Comparison of ENCODE assay signal across 26 cellular contexts in the genomic region with DNA sequence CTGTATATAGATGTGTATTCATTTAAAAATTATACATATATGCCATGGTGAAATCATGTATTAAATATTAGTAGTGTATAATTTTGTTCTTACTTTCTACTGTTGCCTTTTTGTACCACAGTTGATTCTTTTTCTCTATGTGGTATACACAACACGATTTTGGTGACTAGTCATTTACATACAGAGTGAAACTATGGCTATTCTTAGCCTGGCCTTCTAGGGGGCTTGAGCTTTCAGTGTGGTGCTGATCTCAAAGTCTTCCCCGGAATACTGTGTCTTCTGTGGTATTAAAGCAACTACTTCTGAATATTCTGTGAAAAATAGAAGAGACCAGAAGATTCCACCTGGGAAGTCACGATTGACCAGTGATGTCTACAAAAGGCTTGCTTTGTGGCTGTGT.
DNase-seq lines count a peak whose midpoint lies in the region; ATAC-seq, FAIRE-seq and TF ChIP-seq lines count a peak whose summit lies in the region.
"Had no signal": no experiment of that assay in that cellular context is flagged by ENCODE, and none has a peak within 500 bp of the region (broad histone marks: within the 10 kb centered on the region; RNA-seq: fewer than 3 reads in every experiment).

No MANE protein-coding gene starts in this region.

- no peak overlapping the region for H3K23ac ChIP-seq in H1 (ENCODE audit: insufficient read length)
- H3K23ac ChIP-seq in trophoblast cell (ENCODE audit: low read length), result no peak overlapping the region

- H2AFZ ChIP-seq in Loucy (ENCODE audit: low read length), result no peak overlapping the region
- H2AFZ ChIP-seq in H1 (ENCODE audit: low read length), result no peak overlapping the region
- no peak overlapping the region for H2AFZ ChIP-seq in trophoblast cell (ENCODE audit: insufficient read depth, low read length, poor library complexity)

- POLR2A ChIA-PET in H1 (lab: Charles Lee; ENCODE audit: partially characterized antibody), result no interaction called here

- H3K4me1 ChIP-seq in Loucy (ENCODE audit: insufficient read depth, low read length, poor library complexity, severe bottlenecking), result peaks cover 46% of the 10 kb centered on the region
- peaks cover 0 to 11% (median 5%) of the 10 kb centered on the region in 4 experiments; a peak in 5 of 7 replicates for H3K4me1 ChIP-seq in H1 (replicated peaks in 1 of 4; ENCODE audit: control insufficient read depth in 3 of 4, insufficient read depth in 4 of 4, low read length in 3 of 4)
- no peaks in the 10 kb centered on the region for H3K4me1 ChIP-seq in trophoblast cell (ENCODE audit: control insufficient read depth in 1 of 2, insufficient read depth in 2 of 2, low read length in 2 of 2)
- H3K4me1 ChIP-seq: prostate gland had no signal

- H4K12ac ChIP-seq in trophoblast cell (ENCODE audit: low read depth, low read length), result no peak overlapping the region

- H3K4me3 ChIP-seq in Loucy (ENCODE audit: low read length, poor library complexity, severe bottlenecking), result no peak overlapping the region
- H3K4me3 ChIP-seq in H1 (ENCODE audit: extremely low read depth in 1 of 4, insufficient read depth in 2 of 4, low read depth in 3 of 4, low read length in 4 of 4), result no peak overlapping the region
- H3K4me3 ChIP-seq in trophoblast cell (ENCODE audit: low read depth, low read length), result no peak overlapping the region
- H3K4me3 ChIP-seq: Peyer's patch, prostate gland had no signal

- H2BK20ac ChIP-seq in H1 (ENCODE audit: low read length), result no peak overlapping the region

- H3K36me3 ChIP-seq in Loucy (ENCODE audit: insufficient read depth, low read length) (peaks cover 12% of the 10 kb centered on the region; the same call in 1 of the 2 replicates), H1 (ENCODE audit: control insufficient read depth in 2 of 4, insufficient read depth in 4 of 4, low read length in 3 of 4) (peaks cover 0 to 3% (median 0%) of the 10 kb centered on the region in 4 experiments; a peak in 1 of 8 replicates), trophoblast cell (ENCODE audit: control insufficient read depth in 1 of 2, insufficient read depth in 2 of 2, low read length in 2 of 2) (no peaks in the 10 kb centered on the region)
- H3K36me3 ChIP-seq: Peyer's patch, prostate gland had no signal

- H3K14ac ChIP-seq in H1 (ENCODE audit: insufficient read length), result no peak overlapping the region
- no peak overlapping the region for H3K14ac ChIP-seq in trophoblast cell (ENCODE audit: low read length)

- no peaks in the 10 kb centered on the region for H3K9me2 ChIP-seq in Loucy (replicated peaks; ENCODE audit: low read depth, low read length)
- H3K9me2 ChIP-seq: SK-N-SH had no signal

- H3K4me2 ChIP-seq in Loucy (ENCODE audit: low read depth, low read length, poor library complexity, severe bottlenecking) (peak overlapping the region; percentile 38), H1 (ENCODE audit: insufficient read depth in 1 of 2, low read depth in 2 of 2, low read length in 2 of 2) (no peak overlapping the region), trophoblast cell (ENCODE audit: low read length) (no peak overlapping the region)
- H3K4me2 ChIP-seq: SK-N-SH had no signal

- no peak for TF ChIP-seq POLR2A in H1 (IDR thresholded peaks at IDR 0.05; ENCODE audit: control extremely low read depth in 1 of 2, low read depth in 2 of 2, low read length in 2 of 2)

- H3K18ac ChIP-seq in H1 (ENCODE audit: extremely low read depth, low read length) (no peak overlapping the region), trophoblast cell (ENCODE audit: low read length) (no peak overlapping the region)

- H3K27ac ChIP-seq in H1 (ENCODE audit: low read depth, low read length) (no peak overlapping the region), trophoblast cell (ENCODE audit: low read depth, low read length) (no peak overlapping the region)
- H3K27ac ChIP-seq: C4-2B, Peyer's patch, prostate gland had no signal

- H4K8ac ChIP-seq in H1 (ENCODE audit: extremely low read depth, insufficient read depth, low read length), result no peak overlapping the region
- H4K8ac ChIP-seq in trophoblast cell (ENCODE audit: low read depth, low read length), result no peak overlapping the region

- H4K91ac ChIP-seq in H1 (replicated peaks; ENCODE audit: insufficient read length, low read length) (no peak overlapping the region), trophoblast cell (ENCODE audit: low read depth, low read length) (no peak overlapping the region)

- H4K20me1 ChIP-seq in Loucy (ENCODE audit: insufficient read depth, low read length, poor library complexity, severe bottlenecking) (no peaks in the 10 kb centered on the region), H1 (replicated peaks in 1 of 2; ENCODE audit: control insufficient read depth in 1 of 2, insufficient read depth in 2 of 2, low read length in 2 of 2) (no peaks in the 10 kb centered on the region)

- no peak overlapping the region for H4K5ac ChIP-seq in H1 (ENCODE audit: insufficient read length, low read depth, low read length)

- ATAC-seq in natural killer cell treated with Interleukin-12 subunit alpha and Interleukin-12 subunit beta and Interleukin-15 and Interleukin-18, amount 100 ng/mL, for 72 hours, result peak in 1 of 2 donors; percentile 62
- no peak for ATAC-seq in natural killer cell
- ATAC-seq: activated T-cell treated with anti-CD3 and anti-CD28 coated beads, Interleukin-2, amount 50 U/mL, for 72 hours; left lobe of liver had no signal

- peaks cover 10% of the 10 kb centered on the region; the same call in 1 of the 2 replicates for H3F3A ChIP-seq in Loucy (ENCODE audit: low read depth)

- H2BK12ac ChIP-seq in H1 (ENCODE audit: low read depth, low read length) (peak overlapping the region; percentile 32; the same call in 1 of the 2 replicates), trophoblast cell (ENCODE audit: low read length) (no peak overlapping the region)

- H3K9ac ChIP-seq in Loucy (ENCODE audit: low read depth, low read length, poor library complexity, severe bottlenecking), result peak overlapping the region; percentile 19
- no peak overlapping the region for H3K9ac ChIP-seq in H1 (replicated peaks in 1 of 4; ENCODE audit: extremely low read depth in 1 of 4, low read depth in 3 of 4, low read length in 3 of 4)
- no peak overlapping the region for H3K9ac ChIP-seq in trophoblast cell (ENCODE audit: low read length)
- H3K9ac ChIP-seq: SK-N-SH had no signal

- H3K27me3 ChIP-seq in Loucy (ENCODE audit: insufficient read depth, low read length, poor library complexity, severe bottlenecking), result no peaks in the 10 kb centered on the region
- no peaks in the 10 kb centered on the region for H3K27me3 ChIP-seq in H1 (replicated peaks in 1 of 4; ENCODE audit: control insufficient read depth in 3 of 4, extremely low read depth in 1 of 4, insufficient read depth in 3 of 4, low read length in 3 of 4)
- no peaks in the 10 kb centered on the region for H3K27me3 ChIP-seq in trophoblast cell (ENCODE audit: insufficient read depth, low read length)
- H3K27me3 ChIP-seq: Peyer's patch had no signal

- FAIRE-seq in H1 (lab: Jason Lieb, UNC), result no peak
- FAIRE-seq: endothelial cell of umbilical vein had no signal

- H2AK5ac ChIP-seq in H1 (ENCODE audit: low read depth, low read length) (no peak overlapping the region), trophoblast cell (ENCODE audit: low read length) (no peak overlapping the region)

- WGBS in H1 (ENCODE audit: extremely low coverage in 1 of 2, insufficient coverage in 1 of 2, insufficient read length in 1 of 2, insufficient replicate concordance in 2 of 2, low coverage in 1 of 2, low lambda C conversion rate in 2 of 2, missing lambda C conversion rate in 1 of 2), 2 experiments, result 75% methylated on average over 3 of the region's 3 CpGs; no CpG with 5 or more reads in 1 of the 2 experiments
- WGBS in trophoblast cell (ENCODE audit: extremely low coverage, insufficient coverage, insufficient read length), result no CpG with 5 or more reads among the region's 3 CpGs

- no peaks in the 10 kb centered on the region for H3K23me2 ChIP-seq in H1 (ENCODE audit: low read depth, low read length)

- intact Hi-C loops in natural killer cell (cut with micrococcal nuclease), result loop anchor here (10.0 kb wide), 1 partner anchor 628 kb away; no protein-coding TSS in a partner anchor

- peaks cover 12% of the 10 kb centered on the region for H3K36me3 Mint-ChIP-seq in natural killer cell treated with Interleukin-12 subunit alpha and Interleukin-12 subunit beta and Interleukin-15 and Interleukin-18, amount 100 ng/mL, for 72 hours
- H3K36me3 Mint-ChIP-seq in natural killer cell, result no peaks in the 10 kb centered on the region
- H3K36me3 Mint-ChIP-seq in HFFc6 (ENCODE audit: low read depth), result peaks cover 15% of the 10 kb centered on the region

- TF ChIP-seq CTCF in natural killer cell (IDR thresholded peaks at IDR 0.05), result no peak
- no peak for TF ChIP-seq CTCF in Loucy (conservative IDR thresholded peaks at IDR 0.05; ENCODE audit: low read length)
- TF ChIP-seq CTCF in H1 (IDR thresholded peaks at IDR 0.05; ENCODE audit: control extremely low read depth in 1 of 3, insufficient read depth in 1 of 3, low read depth in 1 of 3, low read length in 3 of 3), result no peak
- no peak for TF ChIP-seq CTCF in HFFc6 (IDR thresholded peaks at IDR 0.05)

- H3K4me3 Mint-ChIP-seq in natural killer cell treated with Interleukin-12 subunit alpha and Interleukin-12 subunit beta and Interleukin-15 and Interleukin-18, amount 100 ng/mL, for 72 hours, result peak overlapping the region; percentile 58
- no peak overlapping the region for H3K4me3 Mint-ChIP-seq in natural killer cell
- no peak overlapping the region for H3K4me3 Mint-ChIP-seq in HFFc6
- H3K4me3 Mint-ChIP-seq: activated naive CD4-positive, alpha-beta T cell treated with anti-CD3 and anti-CD28 coated beads, Interleukin-2, amount 50 U/mL, for 24 hours; activated T-cell treated with anti-CD3 and anti-CD28 coated beads, Interleukin-2, amount 50 U/mL, for 72 hours; neural crest cell had no signal

- CTCF ChIA-PET in H1 (lab: Charles Lee; ENCODE audit: partially characterized antibody), result interaction anchor here (0.6 to 4.3 kb wide), 5 partner anchors 9 to 618 kb away, joined by 3 to 15 read pairs (median 5); no protein-coding TSS in a partner anchor

- no peaks in the 10 kb centered on the region for H3K27me3 Mint-ChIP-seq in natural killer cell treated with Interleukin-12 subunit alpha and Interleukin-12 subunit beta and Interleukin-15 and Interleukin-18, amount 100 ng/mL, for 72 hours
- H3K27me3 Mint-ChIP-seq in natural killer cell (ENCODE audit: low read depth in 2 of 2) (no peaks in the 10 kb centered on the region), HFFc6 (ENCODE audit: insufficient read depth) (no peaks in the 10 kb centered on the region; the same call in 1 of the 2 replicates)
- H3K27me3 Mint-ChIP-seq: activated naive CD4-positive, alpha-beta T cell treated with anti-CD3 and anti-CD28 coated beads, Interleukin-2, amount 50 U/mL, for 24 hours had no signal

- H3K4me1 Mint-ChIP-seq in natural killer cell treated with Interleukin-12 subunit alpha and Interleukin-12 subunit beta and Interleukin-15 and Interleukin-18, amount 100 ng/mL, for 72 hours (ENCODE audit: low read depth in 2 of 2), result peaks cover 40 to 63% of the 10 kb centered on the region in 2 donors
- H3K4me1 Mint-ChIP-seq in natural killer cell (peaks cover 30 to 40% of the 10 kb centered on the region in 2 donors), HFFc6 (ENCODE audit: low read depth) (peaks cover 52% of the 10 kb centered on the region)

- no peak for TF ChIP-seq EP300 in H1 (IDR thresholded peaks at IDR 0.05; ENCODE audit: borderline replicate concordance in 1 of 2, low read depth in 2 of 2, low read length in 2 of 2)

- DNase-seq in natural killer cell treated with Interleukin-12 subunit alpha and Interleukin-12 subunit beta and Interleukin-15 and Interleukin-18, amount 100 ng/mL, for 72 hours (ENCODE audit: low spot score), result no peak
- DNase-seq in natural killer cell (no peak), H1 (ENCODE audit: low read depth in 1 of 2, low spot score in 2 of 2) (no peak), trophoblast cell (no peak), DMS79 (lab: John Stamatoyannopoulos, UW) (no peak), HFFc6 (no peak), NCI-H187 (lab: John Stamatoyannopoulos, UW) (no peak)
- DNase-seq: activated CD4-positive, alpha-beta T cell treated with anti-CD3 and anti-CD28 coated beads for 48 hours; activated T-cell treated with anti-CD3 and anti-CD28 coated beads, Interleukin-2, amount 50 U/mL, for 72 hours; anterior cingulate cortex; caudate nucleus; dermis blood vessel endothelial cell; head of caudate nucleus; NCI-H1694; NCI-H2227 treated with DMSO at 0.1 percent for 48 hours; Peyer's patch; SK-N-SH; substantia nigra; T-helper 2 cell had no signal

- H3K79me1 ChIP-seq in H1 (ENCODE audit: low read depth, low read length), result 0 out of 2 replicates have a peak, but pooled peaks cover 3% of the 10 kb centered on the region
- H3K79me1 ChIP-seq in trophoblast cell (ENCODE audit: low read length), result no peaks in the 10 kb centered on the region

- H2BK5ac ChIP-seq in H1 (ENCODE audit: low read depth, low read length) (no peak overlapping the region), trophoblast cell (ENCODE audit: low read depth, low read length, poor library complexity) (no peak overlapping the region)

- H3K9me3 ChIP-seq in Loucy (ENCODE audit: insufficient read depth, low read depth, low read length), result no peaks in the 10 kb centered on the region
- H3K9me3 ChIP-seq in H1 (ENCODE audit: insufficient read depth in 2 of 2, low read depth in 1 of 2, low read length in 1 of 2), result no peaks in the 10 kb centered on the region
- no peaks in the 10 kb centered on the region for H3K9me3 ChIP-seq in trophoblast cell (ENCODE audit: insufficient read depth, low read depth, low read length)
- H3K9me3 ChIP-seq: Peyer's patch, prostate gland, SK-N-SH had no signal

- H2BK120ac ChIP-seq in H1 (replicated peaks; ENCODE audit: low read depth, low read length), result peak overlapping the region; percentile 18
- H2BK120ac ChIP-seq in trophoblast cell (ENCODE audit: insufficient read depth, low read length, poor library complexity), result no peak overlapping the region

- no peak overlapping the region for H2BK15ac ChIP-seq in H1 (ENCODE audit: low read length)

- peaks cover 18% of the 10 kb centered on the region for H3K79me2 ChIP-seq in Loucy (ENCODE audit: insufficient read depth, low read length)
- H3K79me2 ChIP-seq in H1 (ENCODE audit: control insufficient read depth in 1 of 2, insufficient read depth in 2 of 2, low read length in 2 of 2), result peaks cover 0 to 24% of the 10 kb centered on the region in 2 experiments; a peak in 2 of 4 replicates
- no peaks in the 10 kb centered on the region for H3K79me2 ChIP-seq in trophoblast cell (ENCODE audit: control insufficient read depth, insufficient read depth, low read length, poor library complexity)

- H3K27ac Mint-ChIP-seq in natural killer cell treated with Interleukin-12 subunit alpha and Interleukin-12 subunit beta and Interleukin-15 and Interleukin-18, amount 100 ng/mL, for 72 hours, result peak overlapping the region; percentile 98 to 99
- H3K27ac Mint-ChIP-seq in natural killer cell (peak overlapping the region in 1 of 2 donors; percentile 61), HFFc6 (no peak overlapping the region)
- H3K27ac Mint-ChIP-seq: activated naive CD4-positive, alpha-beta T cell treated with anti-CD3 and anti-CD28 coated beads, Interleukin-2, amount 50 U/mL, for 24 hours; activated T-cell treated with anti-CD3 and anti-CD28 coated beads, Interleukin-2, amount 50 U/mL, for 72 hours had no signal

- TF ChIP-seq RAD21 in H1 (IDR thresholded peaks at IDR 0.05 in 1 of 2, conservative IDR thresholded peaks at IDR 0.05 in 1 of 2; ENCODE audit: low read depth in 2 of 2, low read length in 2 of 2), result peak; percentile 18 to 19; a peak in 2 of 4 replicates

- no peak overlapping the region for H3K56ac ChIP-seq in H1 (replicated peaks; ENCODE audit: insufficient read length, low read depth, low read length)

- no peak overlapping the region for H3K4ac ChIP-seq in H1 (replicated peaks; ENCODE audit: insufficient read length, low read depth, low read length)
- H3K4ac ChIP-seq in trophoblast cell (ENCODE audit: low read depth, low read length), result no peak overlapping the region

- H3K9me3 Mint-ChIP-seq in natural killer cell treated with Interleukin-12 subunit alpha and Interleukin-12 subunit beta and Interleukin-15 and Interleukin-18, amount 100 ng/mL, for 72 hours, result no peaks in the 10 kb centered on the region
- H3K9me3 Mint-ChIP-seq in natural killer cell (no peaks in the 10 kb centered on the region), HFFc6 (no peaks in the 10 kb centered on the region)
- H3K9me3 Mint-ChIP-seq: activated naive CD4-positive, alpha-beta T cell treated with anti-CD3 and anti-CD28 coated beads, Interleukin-2, amount 50 U/mL, for 24 hours; activated T-cell treated with anti-CD3 and anti-CD28 coated beads, Interleukin-2, amount 50 U/mL, for 72 hours; neural crest cell had no signal
